ENCODE assay signal across 1 cellular context in genomic region chr13:32587014-32587773, GRCh38.
TF ChIP-seq lines count a peak whose summit lies in the region.

No MANE protein-coding gene starts in this region.

TF ChIP-seq in K562, 482 proteins besides CTCF, POLR2A, EP300 and RAD21 (continues in another document):
- TF ChIP-seq ZNF512 (tag; IDR thresholded peaks at IDR 0.05) (no peak), DACH1 (IDR thresholded peaks at IDR 0.05; ENCODE audit: partially characterized antibody) (no peak), FOXK2 (conservative IDR thresholded peaks at IDR 0.05 in 1 of 2, IDR thresholded peaks at IDR 0.05 in 1 of 2; ENCODE audit: low read depth in 2 of 2) (no peak), SAP30 (IDR thresholded peaks at IDR 0.05; ENCODE audit: borderline replicate concordance, insufficient read depth, low read depth, low read length, poor library complexity, severe bottlenecking) (peak; percentile 73), DNMT1 (IDR thresholded peaks at IDR 0.05) (no peak), RBM34 (IDR thresholded peaks at IDR 0.05; ENCODE audit: borderline replicate concordance, insufficient read depth, low read length) (no peak), SRSF3 (IDR thresholded peaks at IDR 0.05; ENCODE audit: insufficient read depth, low read length) (no peak), ZBTB11 (CRISPR knock-in tag; IDR thresholded peaks at IDR 0.05) (peak in 1 of 3 experiments; percentile 70; a peak in 2 of 6 replicates), ZNF324 (CRISPR knock-in tag; IDR thresholded peaks at IDR 0.05) (no peak), ARID2 (IDR thresholded peaks at IDR 0.05) (no peak), CHAMP1 (IDR thresholded peaks at IDR 0.05) (no peak), ZNF766 (CRISPR knock-in tag; conservative IDR thresholded peaks at IDR 0.05) (no peak), SRSF1 (IDR thresholded peaks at IDR 0.05; ENCODE audit: low read depth, low read length) (no peak), TBP (optimal IDR thresholded peaks at IDR 0.05; ENCODE audit: low read depth, low read length) (no peak), GTF3C2 (IDR thresholded peaks at IDR 0.05; ENCODE audit: borderline replicate concordance, extremely low read depth, insufficient read length) (no peak), GATAD2A (IDR thresholded peaks at IDR 0.05) (no peak), IRF1 (CRISPR knock-in tag; IDR thresholded peaks at IDR 0.05; ENCODE audit: borderline replicate concordance) (no peak), ZNF77 (CRISPR knock-in tag; IDR thresholded peaks at IDR 0.05) (no peak), SRSF7 (optimal IDR thresholded peaks at IDR 0.05; ENCODE audit: low read depth, low read length) (no peak), DLX4 (CRISPR knock-in tag; IDR thresholded peaks at IDR 0.05) (no peak), ETS1 (conservative IDR thresholded peaks at IDR 0.05; ENCODE audit: control insufficient read depth, low read depth, low read length) (0 out of 2 replicates have a peak, but pooled peaks have one; percentile 24), POLR3A (IDR thresholded peaks at IDR 0.05; ENCODE audit: borderline replicate concordance, extremely low read depth, insufficient read depth, insufficient read length) (no peak), MIER1 (IDR thresholded peaks at IDR 0.05; ENCODE audit: low read depth) (no peak), SMAD1 (IDR thresholded peaks at IDR 0.05; ENCODE audit: low read depth, low read length, partially characterized antibody) (no peak), ZNF146 (CRISPR knock-in tag; IDR thresholded peaks at IDR 0.05; ENCODE audit: unreplicated experiment) (no peak), FOS (IDR thresholded peaks at IDR 0.05; ENCODE audit: extremely low read depth, insufficient read length) (no peak), TRIM28 (IDR thresholded peaks at IDR 0.05) (no peak), VEZF1 (CRISPR knock-in tag; IDR thresholded peaks at IDR 0.05) (peak; percentile 80), ZNF518B (CRISPR knock-in tag; IDR thresholded peaks at IDR 0.05) (no peak), E2F8 (IDR thresholded peaks at IDR 0.05; ENCODE audit: low read depth, partially characterized antibody) (no peak), CBX5 (IDR thresholded peaks at IDR 0.05; ENCODE audit: borderline replicate concordance, low read depth) (no peak), SMARCB1 (IDR thresholded peaks at IDR 0.05; ENCODE audit: insufficient read length, low read depth) (no peak), ZNF75A (CRISPR knock-in tag; IDR thresholded peaks at IDR 0.05) (no peak), IFI16 (CRISPR knock-in tag; IDR thresholded peaks at IDR 0.05) (no peak), NFIC (IDR thresholded peaks at IDR 0.05) (no peak), BRCA1 (IDR thresholded peaks at IDR 0.05) (no peak), BRCA1 (CRISPR knock-in tag; IDR thresholded peaks at IDR 0.05) (no peak), SIN3B (IDR thresholded peaks at IDR 0.05; ENCODE audit: low read depth) (0 out of 2 replicates have a peak, but pooled peaks have one; percentile 12), MTA3 (IDR thresholded peaks at IDR 0.05; ENCODE audit: borderline replicate concordance) (no peak)
